In genomic region chr2:217926801-217927200, GRCh38 we compare ENCODE assay signal across 24 cellular contexts.
A peak's percentile ranks its signal among the peaks of the same experiment; 100 is the strongest.
DNase-seq lines count a peak whose midpoint lies in the region; ATAC-seq and TF ChIP-seq lines count a peak whose summit lies in the region.
"Had no signal": no experiment of that assay in that cellular context is flagged by ENCODE, and none has a peak within 500 bp of the region (broad histone marks: within the 10 kb centered on the region; RNA-seq: fewer than 3 reads in every experiment).

No MANE protein-coding gene starts in this region.

- H3K27ac ChIP-seq in GM23248 (peak overlapping the region; percentile 12; the same call in 1 of the 2 replicates), coronary artery (peak overlapping the region; percentile 93 to 99), lung (ENCODE audit: low read depth in 1 of 2, low read length in 1 of 2) (peak overlapping the region; percentile 80), stomach smooth muscle (ENCODE audit: low read length) (peak overlapping the region; percentile 99)

- WGBS in GM23248 (ENCODE audit: low coverage in 1 of 2, low lambda C conversion rate in 2 of 2, missing lambda C conversion rate in 2 of 2), 2 experiments, result 97 to 100% methylated on average over 2 of the region's 2 CpGs
- 79 to 92% methylated on average over 2 of the region's 2 CpGs for WGBS in lung, 2 donors

- in situ Hi-C loops in GM23248 (cut with MboI), result no loop called here

- no peak for ATAC-seq in lung (ENCODE audit: insufficient read depth, low FRiP score)
- ATAC-seq: activated CD8-positive, alpha-beta T cell treated with anti-CD3 and anti-CD28 coated beads for 36 hours; SK-N-SH treated with all-trans-retinoic acid at 6 μM for 48 hours; stimulated activated naive CD8-positive, alpha-beta T cell treated with anti-CD3 and anti-CD28 coated beads, Interleukin-15, Interleukin-2, amounts not matched to agents 100 U/mL and 50 U/mL, for 24 hours had no signal

- no peak overlapping the region for H2AFZ ChIP-seq in GM23248

- H3K36me3 ChIP-seq in GM23248 (ENCODE audit: low read depth) (no peaks in the 10 kb centered on the region), lung (ENCODE audit: control insufficient read depth in 2 of 2, insufficient read depth in 2 of 2, low read length in 2 of 2) (no peaks in the 10 kb centered on the region), stomach smooth muscle (ENCODE audit: control insufficient read depth in 2 of 2, insufficient read depth in 2 of 2, low read length in 2 of 2) (peaks cover 4 to 12% of the 10 kb centered on the region in 2 donors)
- H3K36me3 ChIP-seq: BLaER1 treated with 17β-estradiol and CSF1 and Interleukin-3, amounts not matched to agents 10 nM and 100 nM; ovary had no signal

- H3K9me2 ChIP-seq in GM23248 (ENCODE audit: insufficient read depth), result no peaks in the 10 kb centered on the region

- DNase-seq in GM23248 (no peak), coronary artery (ENCODE audit: low spot score) (no peak), lung (ENCODE audit: low spot score) (no peak), AG08395 (ENCODE audit: low spot score) (no peak), midbrain (lab: John Stamatoyannopoulos, UW) (no peak), activated T-cell treated with anti-CD3 and anti-CD28 coated beads for 4 hours (no peak), kidney tubule cell (ENCODE audit: low spot score) (no peak)
- DNase-seq: activated CD4-positive, CD25-positive, alpha-beta regulatory T cell; activated CD8-positive, alpha-beta T cell treated with anti-CD3 and anti-CD28 coated beads for 36 hours; activated naive CD4-positive, alpha-beta T cell; activated T-cell treated with anti-CD3 and anti-CD28 coated beads, Interleukin-2, amount 50 U/mL, for 1 hour; amygdala; effector CD8-positive, alpha-beta T cell; HCEC 1CT; Kasumi-1; NCI-H1105; NCI-H510A treated with DMSO at 0.1 percent for 48 hours; ovary; stimulated activated CD4-positive, alpha-beta T cell treated with anti-CD3 and anti-CD28 coated beads, Interleukin-4, amount 100 ng/mL, for 1 hour; stimulated activated naive CD8-positive, alpha-beta T cell treated with anti-CD3 and anti-CD28 coated beads, Interleukin-15, Interleukin-2, amounts not matched to agents 100 U/mL and 50 U/mL, for 24 hours; T1000 had no signal

- peaks cover 60% of the 10 kb centered on the region for H3K4me1 ChIP-seq in GM23248 (ENCODE audit: insufficient read depth)
- H3K4me1 ChIP-seq in lung (ENCODE audit: control insufficient read depth in 2 of 2, insufficient read depth in 2 of 2, low read length in 2 of 2), result peaks cover 51 to 67% of the 10 kb centered on the region in 2 donors
- peaks cover 96% of the 10 kb centered on the region for H3K4me1 ChIP-seq in stomach smooth muscle (ENCODE audit: control insufficient read depth, insufficient read depth, low read length)

- peaks cover 46% of the 10 kb centered on the region for H3F3A ChIP-seq in GM23248 (ENCODE audit: insufficient read depth)

- no peak for TF ChIP-seq CTCF in coronary artery (IDR thresholded peaks at IDR 0.05)
- no peak for TF ChIP-seq CTCF in lung (IDR thresholded peaks at IDR 0.05; ENCODE audit: control extremely low read depth, extremely low read depth)

- H3K9me3 ChIP-seq in GM23248 (ENCODE audit: low read depth), result no peaks in the 10 kb centered on the region
- no peaks in the 10 kb centered on the region for H3K9me3 ChIP-seq in lung (ENCODE audit: control insufficient read depth in 2 of 2, insufficient read depth in 1 of 2, low read length in 1 of 2)
- H3K9me3 ChIP-seq in stomach smooth muscle (ENCODE audit: control insufficient read depth in 2 of 2, low read length in 2 of 2), result no peaks in the 10 kb centered on the region
- H3K9me3 ChIP-seq: BLaER1 treated with 17β-estradiol and CSF1 and Interleukin-3, amounts not matched to agents 10 nM and 100 nM; ovary had no signal

- H3K4me2 ChIP-seq in GM23248 (ENCODE audit: unreplicated experiment), result no peak overlapping the region

- H3K79me2 ChIP-seq in GM23248 (ENCODE audit: insufficient read depth), result peaks cover 98% of the 10 kb centered on the region

- no peaks in the 10 kb centered on the region for H4K20me1 ChIP-seq in GM23248 (ENCODE audit: insufficient read depth)

- H3K27me3 ChIP-seq in GM23248 (replicated peaks; ENCODE audit: insufficient read depth), result no peaks in the 10 kb centered on the region
- no peaks in the 10 kb centered on the region for H3K27me3 ChIP-seq in lung (ENCODE audit: control insufficient read depth, insufficient read depth)
- H3K27me3 ChIP-seq in stomach smooth muscle (ENCODE audit: control insufficient read depth in 1 of 2, insufficient read depth in 2 of 2, low read length in 2 of 2), result no peaks in the 10 kb centered on the region
- H3K27me3 ChIP-seq: ovary had no signal

- H3K9ac ChIP-seq in GM23248 (no peak overlapping the region), stomach smooth muscle (ENCODE audit: low read length in 2 of 2) (peak overlapping the region; percentile 29 to 84)

- H3K4me3 ChIP-seq in GM23248, result no peak overlapping the region
- peak overlapping the region; percentile 2 for H3K4me3 ChIP-seq in coronary artery
- no peak overlapping the region for H3K4me3 ChIP-seq in lung
- H3K4me3 ChIP-seq in stomach smooth muscle (ENCODE audit: low read length in 2 of 2), result peak overlapping the region in 1 of 2 donors; percentile 44
- H3K4me3 ChIP-seq: BLaER1 treated with 17β-estradiol and CSF1 and Interleukin-3, amounts not matched to agents 10 nM and 100 nM; ovary had no signal

Comparison
In these comparisons a context has a peak if more than half of its experiments do, and no peak if none do; other contexts are left out.
1. H3K27ac ChIP-seq: peak in every context shown above with its lines; median percentile 99 in stomach smooth muscle; 96 in coronary artery; 80 in lung; 12 in GM23248.